Comparison of ENCODE assay signal across 10 cellular contexts in the genomic region with DNA sequence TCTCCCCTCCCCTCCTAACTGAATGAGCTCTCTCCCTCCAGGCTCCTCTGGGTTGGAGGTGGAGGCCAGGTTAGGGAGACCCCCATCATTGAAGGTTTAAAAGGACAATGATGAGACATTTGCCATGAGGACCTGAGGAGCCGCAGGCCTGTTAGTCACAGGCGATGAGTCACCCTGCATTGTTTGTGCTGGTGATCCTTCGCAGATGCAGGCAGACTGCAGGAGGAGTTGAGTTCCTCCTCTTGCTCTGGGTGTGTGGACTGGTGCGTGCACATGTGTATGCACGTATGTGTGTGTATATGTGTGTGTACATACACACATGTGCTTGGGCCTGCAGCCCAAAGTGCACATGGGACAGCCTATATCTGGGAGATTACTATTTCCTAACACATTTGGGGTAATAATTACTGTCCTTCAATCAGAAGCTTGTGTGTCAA. TPM values are rescaled to one million over a fixed set of nuclear protein-coding genes. Genes with fewer than 3 reads are reported as not detected.
A peak's percentile ranks its signal among the peaks of the same experiment; 100 is the strongest.
DNase-seq lines count a peak whose midpoint lies in the region; ATAC-seq lines count a peak whose summit lies in the region.
"Had no signal": no experiment of that assay in that cellular context is flagged by ENCODE, and none has a peak within 500 bp of the region (broad histone marks: within the 10 kb centered on the region; RNA-seq: fewer than 3 reads in every experiment).

No MANE protein-coding gene starts in this region.

- H3K4me1 ChIP-seq in SJCRH30: peaks cover 51% of the 10 kb centered on the region
- H3K4me1 ChIP-seq in neuronal stem cell (ENCODE audit: control insufficient read depth in 2 of 2, insufficient read depth in 1 of 2, low read depth in 1 of 2, low read length in 2 of 2): peaks cover 4 to 15% of the 10 kb centered on the region in 2 donors
- H3K4me1 ChIP-seq in aorta (ENCODE audit: control insufficient read depth in 1 of 2, insufficient read depth in 2 of 2, low read length in 2 of 2): no peaks in the 10 kb centered on the region

- H3K14ac ChIP-seq in neuronal stem cell (ENCODE audit: low read length): peak overlapping the region; percentile 5

- no peak overlapping the region for H2BK120ac ChIP-seq in neuronal stem cell (ENCODE audit: low read depth, low read length)

- H3K4me1 Mint-ChIP-seq in stimulated activated memory B cell treated with anti-CD40 and anti-IgM and Interleukin-4, amounts not matched to agents 10 μg/mL and 1 μg/mL and 100 μg/mL, for 72 hours: no peaks in the 10 kb centered on the region
- H3K4me1 Mint-ChIP-seq: B cell, T-cell had no signal

- peaks cover 10% of the 10 kb centered on the region for H3K27me3 Mint-ChIP-seq in stimulated activated memory B cell treated with anti-CD40 and anti-IgM and Interleukin-4, amounts not matched to agents 10 μg/mL and 1 μg/mL and 100 μg/mL, for 72 hours

- H2BK15ac ChIP-seq in neuronal stem cell (ENCODE audit: low read length): no peak overlapping the region

- H2BK12ac ChIP-seq in neuronal stem cell (ENCODE audit: low read length): no peak overlapping the region

- H3K36me3 ChIP-seq in SJCRH30 (no peaks in the 10 kb centered on the region), neuronal stem cell (replicated peaks in 1 of 2; ENCODE audit: control insufficient read depth in 2 of 2, insufficient read depth in 2 of 2, low read length in 2 of 2) (peaks cover 0 to 8% of the 10 kb centered on the region in 2 donors), aorta (ENCODE audit: control insufficient read depth in 1 of 2, insufficient read depth in 2 of 2, low read length in 1 of 2) (no peaks in the 10 kb centered on the region)

- H3K4me3 Mint-ChIP-seq in stimulated activated memory B cell treated with anti-CD40 and anti-IgM and Interleukin-4, amounts not matched to agents 10 μg/mL and 1 μg/mL and 100 μg/mL, for 72 hours: no peak overlapping the region
- H3K4me3 Mint-ChIP-seq: B cell, T-cell had no signal

- no peaks in the 10 kb centered on the region for H3K79me1 ChIP-seq in neuronal stem cell (ENCODE audit: low read depth, low read length)

- no peak overlapping the region for H4K91ac ChIP-seq in neuronal stem cell (ENCODE audit: low read depth, low read length, poor library complexity)

- no peak overlapping the region for H3K4me2 ChIP-seq in neuronal stem cell (ENCODE audit: insufficient read depth, low read length, poor library complexity, severe bottlenecking)

- intact Hi-C loops in aorta (cut with DNase I): no loop called here

- no peak overlapping the region for H3K23ac ChIP-seq in neuronal stem cell (ENCODE audit: low read depth, low read length, poor library complexity)

- no peak overlapping the region for H3K27ac Mint-ChIP-seq in stimulated activated memory B cell treated with anti-CD40 and anti-IgM and Interleukin-4, amounts not matched to agents 10 μg/mL and 1 μg/mL and 100 μg/mL, for 72 hours
- H3K27ac Mint-ChIP-seq: B cell, T-cell had no signal

- no peaks in the 10 kb centered on the region for H3K9me3 Mint-ChIP-seq in stimulated activated memory B cell treated with anti-CD40 and anti-IgM and Interleukin-4, amounts not matched to agents 10 μg/mL and 1 μg/mL and 100 μg/mL, for 72 hours
- H3K9me3 Mint-ChIP-seq: T-cell had no signal

- peak overlapping the region; percentile 58 for H2AFZ ChIP-seq in neuronal stem cell (ENCODE audit: low read length)

- H2AK5ac ChIP-seq in neuronal stem cell (ENCODE audit: low read depth, low read length): no peak overlapping the region

- ATAC-seq in aorta (ENCODE audit: low FRiP score): peak; percentile 78
- no peak for ATAC-seq in HG02840 (IDR thresholded peaks at IDR 0.05; ENCODE audit: low FRiP score, unreplicated experiment)
- ATAC-seq in stimulated activated memory B cell treated with anti-CD40 and anti-IgM and Interleukin-4, amounts not matched to agents 10 μg/mL and 1 μg/mL and 100 μg/mL, for 72 hours: no peak

- H3K9ac ChIP-seq in neuronal stem cell (ENCODE audit: low read depth, low read length, poor library complexity): no peak overlapping the region

- H3K9me3 ChIP-seq in SJCRH30 (replicated peaks): 0 out of 2 replicates have a peak, but pooled peaks cover 3% of the 10 kb centered on the region
- peaks cover 9 to 12% of the 10 kb centered on the region in 2 donors for H3K9me3 ChIP-seq in neuronal stem cell (replicated peaks in 1 of 2; ENCODE audit: control insufficient read depth in 2 of 2, insufficient read depth in 1 of 2, low read depth in 1 of 2, low read length in 2 of 2)
- H3K9me3 ChIP-seq in aorta (ENCODE audit: control insufficient read depth, low read length): no peaks in the 10 kb centered on the region

- no peaks in the 10 kb centered on the region for H3K36me3 Mint-ChIP-seq in stimulated activated memory B cell treated with anti-CD40 and anti-IgM and Interleukin-4, amounts not matched to agents 10 μg/mL and 1 μg/mL and 100 μg/mL, for 72 hours
- H3K36me3 Mint-ChIP-seq: T-cell had no signal

- H3K4me3 ChIP-seq in SJCRH30 (no peak overlapping the region), neuronal stem cell (ENCODE audit: low read length in 2 of 2) (no peak overlapping the region), aorta (ENCODE audit: low read length in 2 of 2) (no peak overlapping the region)

- H3K18ac ChIP-seq in neuronal stem cell (ENCODE audit: low read length): no peak overlapping the region

- H4K8ac ChIP-seq in neuronal stem cell (ENCODE audit: low read depth, low read length): no peak overlapping the region

- no peak overlapping the region for H3K4ac ChIP-seq in neuronal stem cell (ENCODE audit: low read length)

- no peak overlapping the region for H2BK5ac ChIP-seq in neuronal stem cell (ENCODE audit: low read length)

- H3K27me3 ChIP-seq in SJCRH30: no peaks in the 10 kb centered on the region
- peaks cover 0 to 10% (median 0%) of the 10 kb centered on the region in 3 experiments for H3K27me3 ChIP-seq in neuronal stem cell (ENCODE audit: control insufficient read depth in 3 of 3, insufficient read depth in 3 of 3, low read depth in 1 of 3, low read length in 3 of 3)
- no peaks in the 10 kb centered on the region for H3K27me3 ChIP-seq in aorta (ENCODE audit: control insufficient read depth in 1 of 2, insufficient read depth in 2 of 2, low read length in 1 of 2)

- WGBS in neuronal stem cell (ENCODE audit: extremely low coverage in 2 of 2, insufficient read length in 2 of 2, insufficient replicate concordance in 1 of 2), 2 donors: no CpG with 5 or more reads among the region's 5 CpGs
- 45 to 58% methylated on average over 5 of the region's 5 CpGs for WGBS in aorta, 2 donors

- DNase-seq in NCI-H2107 treated with DMSO at 0.1 percent for 48 hours (lab: John Stamatoyannopoulos, UW; ENCODE audit: unreplicated experiment) (peak; percentile 0), NCI-H2107 (lab: John Stamatoyannopoulos, UW) (no peak), SJCRH30 (peak; percentile 92 to 95), epithelial cell of prostate (ENCODE audit: low read depth, low spot score) (peak; percentile 83), neuronal stem cell (ENCODE audit: low spot score) (no peak), aorta (peak; percentile 83 to 84)
- DNase-seq: T-cell had no signal

- H3K27ac ChIP-seq in SJCRH30 (peak overlapping the region; percentile 93), epithelial cell of prostate (no peak overlapping the region), neuronal stem cell (replicated peaks; ENCODE audit: low read length) (no peak overlapping the region), aorta (ENCODE audit: low read depth in 1 of 2, low read length in 2 of 2) (no peak overlapping the region)

RNA-seq across cellular contexts. Expression of gene MCFD2, which starts 42.0 kb away (rescaled TPM):
- total RNA-seq in SJCRH30 (2014; rRNA removed; shearing (Covaris generic)): 109 and 113 TPM in 2 replicates
- 56.7 TPM for polyA plus RNA-seq in neuronal stem cell (2013, experiment 1 of 2)
- 57.6 TPM for polyA plus RNA-seq in neuronal stem cell (2013, experiment 2 of 2)
- total RNA-seq in aorta: 100 to 1,000 TPM; 122 to 165 TPM
- 10 to 100 TPM; 50.1 to 53.3 TPM for polyA plus RNA-seq in aorta

Comparison
In these comparisons a context has a peak if more than half of its experiments do, and no peak if none do; other contexts are left out.
1. DNase-seq: peak in NCI-H2107 treated with DMSO at 0.1 percent for 48 hours (single experiment), SJCRH30 (2 of 2), epithelial cell of prostate (single experiment) and aorta (2 of 2); none in NCI-H2107 (single experiment) and neuronal stem cell (single experiment).